Comparison of ENCODE assay signal across 1 cellular context in the genomic region with DNA sequence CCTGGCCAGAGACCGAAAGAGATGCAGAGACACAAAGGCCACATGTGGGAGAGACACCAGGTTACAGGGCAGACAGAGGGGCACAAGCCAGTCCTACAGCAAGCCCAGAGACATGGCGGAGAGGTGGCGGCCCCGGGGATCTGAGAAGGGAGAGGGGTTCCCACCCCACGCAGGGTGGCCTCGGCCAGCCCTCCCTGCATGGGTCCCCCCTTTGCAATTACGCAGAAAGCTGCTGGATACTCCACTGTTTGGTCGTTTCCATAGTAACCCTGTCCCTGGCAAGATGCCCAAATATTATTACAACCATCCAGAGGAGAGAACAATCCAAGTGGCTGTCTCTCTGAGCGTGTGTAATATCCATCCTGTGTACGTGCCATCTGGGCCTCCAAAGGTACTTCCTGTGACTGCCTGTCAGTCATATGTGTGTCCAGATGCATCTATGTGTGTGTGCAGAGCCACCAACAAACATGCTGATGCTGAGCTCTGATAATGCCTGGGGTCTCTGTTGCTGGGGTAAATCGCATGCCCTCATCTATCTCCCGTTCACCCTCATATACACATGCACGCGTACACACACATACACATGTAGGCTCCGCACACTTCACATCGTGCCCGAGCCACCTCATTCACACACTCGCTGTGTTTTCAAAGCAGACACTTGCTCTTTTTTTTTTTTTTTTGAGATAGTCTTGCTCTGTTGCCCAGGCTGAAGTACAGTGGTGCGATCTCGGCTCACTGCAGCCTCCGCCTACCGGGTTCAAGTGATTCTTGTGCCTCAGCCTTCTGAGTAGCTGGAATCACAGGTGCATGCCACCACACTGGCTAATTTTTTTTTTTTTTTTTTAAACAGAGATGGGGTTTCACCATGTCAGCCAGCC.
TF ChIP-seq lines count a peak whose summit lies in the region.

No MANE protein-coding gene starts in this region.

TF ChIP-seq in GM12878, 131 proteins besides CTCF, POLR2A, EP300 and RAD21:
- 0 out of 2 replicates have a peak, but pooled peaks have one; percentile 22 for TF ChIP-seq BMI1 (IDR thresholded peaks at IDR 0.05; ENCODE audit: borderline replicate concordance)
- no peak for TF ChIP-seq YBX1 (IDR thresholded peaks at IDR 0.05)
- TF ChIP-seq, protein P1, sequence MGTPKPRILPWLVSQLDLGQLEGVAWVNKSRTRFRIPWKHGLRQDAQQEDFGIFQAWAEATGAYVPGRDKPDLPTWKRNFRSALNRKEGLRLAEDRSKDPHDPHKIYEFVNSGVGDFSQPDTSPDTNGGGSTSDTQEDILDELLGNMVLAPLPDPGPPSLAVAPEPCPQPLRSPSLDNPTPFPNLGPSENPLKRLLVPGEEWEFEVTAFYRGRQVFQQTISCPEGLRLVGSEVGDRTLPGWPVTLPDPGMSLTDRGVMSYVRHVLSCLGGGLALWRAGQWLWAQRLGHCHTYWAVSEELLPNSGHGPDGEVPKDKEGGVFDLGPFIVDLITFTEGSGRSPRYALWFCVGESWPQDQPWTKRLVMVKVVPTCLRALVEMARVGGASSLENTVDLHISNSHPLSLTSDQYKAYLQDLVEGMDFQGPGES (IDR thresholded peaks at IDR 0.05), result no peak
- TF ChIP-seq, protein P2, sequence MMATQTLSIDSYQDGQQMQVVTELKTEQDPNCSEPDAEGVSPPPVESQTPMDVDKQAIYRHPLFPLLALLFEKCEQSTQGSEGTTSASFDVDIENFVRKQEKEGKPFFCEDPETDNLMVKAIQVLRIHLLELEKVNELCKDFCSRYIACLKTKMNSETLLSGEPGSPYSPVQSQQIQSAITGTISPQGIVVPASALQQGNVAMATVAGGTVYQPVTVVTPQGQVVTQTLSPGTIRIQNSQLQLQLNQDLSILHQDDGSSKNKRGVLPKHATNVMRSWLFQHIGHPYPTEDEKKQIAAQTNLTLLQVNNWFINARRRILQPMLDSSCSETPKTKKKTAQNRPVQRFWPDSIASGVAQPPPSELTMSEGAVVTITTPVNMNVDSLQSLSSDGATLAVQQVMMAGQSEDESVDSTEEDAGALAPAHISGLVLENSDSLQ (IDR thresholded peaks at IDR 0.05), result peak; percentile 91
- TF ChIP-seq, protein P3, sequence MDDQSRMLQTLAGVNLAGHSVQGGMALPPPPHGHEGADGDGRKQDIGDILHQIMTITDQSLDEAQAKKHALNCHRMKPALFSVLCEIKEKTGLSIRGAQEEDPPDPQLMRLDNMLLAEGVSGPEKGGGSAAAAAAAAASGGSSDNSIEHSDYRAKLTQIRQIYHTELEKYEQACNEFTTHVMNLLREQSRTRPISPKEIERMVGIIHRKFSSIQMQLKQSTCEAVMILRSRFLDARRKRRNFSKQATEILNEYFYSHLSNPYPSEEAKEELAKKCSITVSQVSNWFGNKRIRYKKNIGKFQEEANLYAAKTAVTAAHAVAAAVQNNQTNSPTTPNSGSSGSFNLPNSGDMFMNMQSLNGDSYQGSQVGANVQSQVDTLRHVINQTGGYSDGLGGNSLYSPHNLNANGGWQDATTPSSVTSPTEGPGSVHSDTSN (IDR thresholded peaks at IDR 0.05; ENCODE audit: insufficient replicate concordance, low read depth, low read length), result peak; percentile 76
- no peak for TF ChIP-seq MEF2A (IDR thresholded peaks at IDR 0.05; ENCODE audit: insufficient read depth, low read depth, low read length)
- TF ChIP-seq, protein P4, sequence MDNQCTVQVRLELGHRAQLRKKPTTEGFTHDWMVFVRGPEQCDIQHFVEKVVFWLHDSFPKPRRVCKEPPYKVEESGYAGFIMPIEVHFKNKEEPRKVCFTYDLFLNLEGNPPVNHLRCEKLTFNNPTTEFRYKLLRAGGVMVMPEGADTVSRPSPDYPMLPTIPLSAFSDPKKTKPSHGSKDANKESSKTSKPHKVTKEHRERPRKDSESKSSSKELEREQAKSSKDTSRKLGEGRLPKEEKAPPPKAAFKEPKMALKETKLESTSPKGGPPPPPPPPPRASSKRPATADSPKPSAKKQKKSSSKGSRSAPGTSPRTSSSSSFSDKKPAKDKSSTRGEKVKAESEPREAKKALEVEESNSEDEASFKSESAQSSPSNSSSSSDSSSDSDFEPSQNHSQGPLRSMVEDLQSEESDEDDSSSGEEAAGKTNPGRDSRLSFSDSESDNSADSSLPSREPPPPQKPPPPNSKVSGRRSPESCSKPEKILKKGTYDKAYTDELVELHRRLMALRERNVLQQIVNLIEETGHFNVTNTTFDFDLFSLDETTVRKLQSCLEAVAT (IDR thresholded peaks at IDR 0.05), result 0 out of 2 replicates have a peak, but pooled peaks have one; percentile 27
